In genomic region chr9:124769451-124770358, GRCh38 we compare ENCODE assay signal across 1 cellular context.
TF ChIP-seq lines count a peak whose summit lies in the region.

No MANE protein-coding gene starts in this region.

TF ChIP-seq in SK-N-SH treated with all-trans-retinoic acid at 6 μM for 48 hours, 23 proteins besides CTCF, POLR2A, EP300 and RAD21 (continued from another document):
- TF ChIP-seq, protein P1, sequence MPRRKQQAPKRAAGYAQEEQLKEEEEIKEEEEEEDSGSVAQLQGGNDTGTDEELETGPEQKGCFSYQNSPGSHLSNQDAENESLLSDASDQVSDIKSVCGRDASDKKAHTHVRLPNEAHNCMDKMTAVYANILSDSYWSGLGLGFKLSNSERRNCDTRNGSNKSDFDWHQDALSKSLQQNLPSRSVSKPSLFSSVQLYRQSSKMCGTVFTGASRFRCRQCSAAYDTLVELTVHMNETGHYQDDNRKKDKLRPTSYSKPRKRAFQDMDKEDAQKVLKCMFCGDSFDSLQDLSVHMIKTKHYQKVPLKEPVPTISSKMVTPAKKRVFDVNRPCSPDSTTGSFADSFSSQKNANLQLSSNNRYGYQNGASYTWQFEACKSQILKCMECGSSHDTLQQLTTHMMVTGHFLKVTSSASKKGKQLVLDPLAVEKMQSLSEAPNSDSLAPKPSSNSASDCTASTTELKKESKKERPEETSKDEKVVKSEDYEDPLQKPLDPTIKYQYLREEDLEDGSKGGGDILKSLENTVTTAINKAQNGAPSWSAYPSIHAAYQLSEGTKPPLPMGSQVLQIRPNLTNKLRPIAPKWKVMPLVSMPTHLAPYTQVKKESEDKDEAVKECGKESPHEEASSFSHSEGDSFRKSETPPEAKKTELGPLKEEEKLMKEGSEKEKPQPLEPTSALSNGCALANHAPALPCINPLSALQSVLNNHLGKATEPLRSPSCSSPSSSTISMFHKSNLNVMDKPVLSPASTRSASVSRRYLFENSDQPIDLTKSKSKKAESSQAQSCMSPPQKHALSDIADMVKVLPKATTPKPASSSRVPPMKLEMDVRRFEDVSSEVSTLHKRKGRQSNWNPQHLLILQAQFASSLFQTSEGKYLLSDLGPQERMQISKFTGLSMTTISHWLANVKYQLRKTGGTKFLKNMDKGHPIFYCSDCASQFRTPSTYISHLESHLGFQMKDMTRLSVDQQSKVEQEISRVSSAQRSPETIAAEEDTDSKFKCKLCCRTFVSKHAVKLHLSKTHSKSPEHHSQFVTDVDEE (CRISPR knock-in tag; IDR thresholded peaks at IDR 0.05): no peak
- TF ChIP-seq CSDC2 (CRISPR knock-in tag; IDR thresholded peaks at IDR 0.05): no peak
- TF ChIP-seq OSR1 (CRISPR knock-in tag; IDR thresholded peaks at IDR 0.05): no peak
